Comparison of ENCODE assay signal across 12 cellular contexts in the genomic region with DNA sequence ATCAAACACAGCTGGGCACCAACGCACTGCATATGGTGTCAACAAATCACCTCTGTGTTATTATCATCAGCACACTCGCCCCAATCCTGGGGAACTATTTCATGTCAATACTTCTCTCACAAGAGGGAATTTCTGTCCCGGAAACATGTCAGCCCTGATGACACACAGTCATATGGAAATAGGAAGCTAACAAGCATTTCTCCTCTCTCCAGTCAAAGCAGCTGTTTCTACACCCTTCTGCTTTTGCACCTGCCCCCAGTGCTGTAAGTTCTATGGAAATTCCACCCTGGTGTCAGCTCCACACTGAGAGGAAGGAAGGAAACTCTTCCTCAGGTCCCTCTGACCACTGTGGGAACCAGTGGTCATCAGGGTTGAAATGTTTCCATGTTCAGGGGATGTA.
A peak's percentile ranks its signal among the peaks of the same experiment; 100 is the strongest.
DNase-seq lines count a peak whose midpoint lies in the region; ATAC-seq, FAIRE-seq and TF ChIP-seq lines count a peak whose summit lies in the region.
"Had no signal": no experiment of that assay in that cellular context is flagged by ENCODE, and none has a peak within 500 bp of the region (broad histone marks: within the 10 kb centered on the region; RNA-seq: fewer than 3 reads in every experiment).

No MANE protein-coding gene starts in this region.

- DNase-seq in NCI-H345 (lab: John Stamatoyannopoulos, UW): peak; percentile 38
- peak; percentile 26 for DNase-seq in pons (ENCODE audit: low spot score)
- no peak for DNase-seq in mucosa of gallbladder (ENCODE audit: low spot score)
- DNase-seq in RWPE1 (ENCODE audit: low spot score): no peak
- DNase-seq in urothelium cell line (ENCODE audit: low spot score): no peak
- DNase-seq: activated CD4-positive, alpha-beta T cell treated with anti-CD3 and anti-CD28 coated beads, Interleukin-2, amount 50 U/mL, for 48 hours; NCI-H1048; spleen; transverse colon had no signal

- ATAC-seq in GM19397 (IDR thresholded peaks at IDR 0.05; ENCODE audit: unreplicated experiment): peak; percentile 22
- ATAC-seq in HG02938 (IDR thresholded peaks at IDR 0.05; ENCODE audit: unreplicated experiment): peak; percentile 26
- ATAC-seq in SK-N-SH treated with all-trans-retinoic acid at 6 μM for 48 hours: no peak

- H3K27ac ChIP-seq in RWPE1: no peak overlapping the region
- H3K27ac ChIP-seq: spleen, transverse colon had no signal

- POLR2A ChIA-PET in RWPE1 (lab: Yijun Ruan, JAX; ENCODE audit: low non-redundant PET): no interaction called here

- CTCF ChIA-PET in RWPE1 (lab: Yijun Ruan, JAX): interaction anchor here (0.6 kb wide), 1 partner anchor 152 kb away, joined by 6 read pairs; no protein-coding TSS in a partner anchor

- no peak for TF ChIP-seq CTCF in RWPE1 (conservative IDR thresholded peaks at IDR 0.05; ENCODE audit: low read depth)

- no peak for FAIRE-seq in urothelium cell line (lab: Jason Lieb, UNC)

TF ChIP-seq in SK-N-SH treated with all-trans-retinoic acid at 6 μM for 48 hours, 23 proteins besides CTCF, POLR2A, EP300 and RAD21:
- TF ChIP-seq, protein P1, sequence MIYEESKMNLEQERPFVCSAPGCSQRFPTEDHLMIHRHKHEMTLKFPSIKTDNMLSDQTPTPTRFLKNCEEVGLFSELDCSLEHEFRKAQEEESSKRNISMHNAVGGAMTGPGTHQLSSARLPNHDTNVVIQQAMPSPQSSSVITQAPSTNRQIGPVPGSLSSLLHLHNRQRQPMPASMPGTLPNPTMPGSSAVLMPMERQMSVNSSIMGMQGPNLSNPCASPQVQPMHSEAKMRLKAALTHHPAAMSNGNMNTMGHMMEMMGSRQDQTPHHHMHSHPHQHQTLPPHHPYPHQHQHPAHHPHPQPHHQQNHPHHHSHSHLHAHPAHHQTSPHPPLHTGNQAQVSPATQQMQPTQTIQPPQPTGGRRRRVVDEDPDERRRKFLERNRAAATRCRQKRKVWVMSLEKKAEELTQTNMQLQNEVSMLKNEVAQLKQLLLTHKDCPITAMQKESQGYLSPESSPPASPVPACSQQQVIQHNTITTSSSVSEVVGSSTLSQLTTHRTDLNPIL (CRISPR knock-in tag; IDR thresholded peaks at IDR 0.05; ENCODE audit: low read depth): no peak
- TF ChIP-seq, protein P2, sequence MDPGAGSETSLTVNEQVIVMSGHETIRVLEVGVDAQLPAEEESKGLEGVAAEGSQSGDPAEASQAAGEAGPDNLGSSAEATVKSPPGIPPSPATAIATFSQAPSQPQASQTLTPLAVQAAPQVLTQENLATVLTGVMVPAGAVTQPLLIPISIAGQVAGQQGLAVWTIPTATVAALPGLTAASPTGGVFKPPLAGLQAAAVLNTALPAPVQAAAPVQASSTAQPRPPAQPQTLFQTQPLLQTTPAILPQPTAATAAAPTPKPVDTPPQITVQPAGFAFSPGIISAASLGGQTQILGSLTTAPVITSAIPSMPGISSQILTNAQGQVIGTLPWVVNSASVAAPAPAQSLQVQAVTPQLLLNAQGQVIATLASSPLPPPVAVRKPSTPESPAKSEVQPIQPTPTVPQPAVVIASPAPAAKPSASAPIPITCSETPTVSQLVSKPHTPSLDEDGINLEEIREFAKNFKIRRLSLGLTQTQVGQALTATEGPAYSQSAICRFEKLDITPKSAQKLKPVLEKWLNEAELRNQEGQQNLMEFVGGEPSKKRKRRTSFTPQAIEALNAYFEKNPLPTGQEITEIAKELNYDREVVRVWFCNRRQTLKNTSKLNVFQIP (CRISPR knock-in tag; IDR thresholded peaks at IDR 0.05; ENCODE audit: borderline replicate concordance, low read depth): no peak
- TF ChIP-seq ZNF8 (CRISPR knock-in tag; IDR thresholded peaks at IDR 0.05) (no peak), GLIS3 (CRISPR knock-in tag; IDR thresholded peaks at IDR 0.05) (no peak), PPARA (CRISPR knock-in tag; IDR thresholded peaks at IDR 0.05; ENCODE audit: borderline replicate concordance) (no peak), ESRRG (CRISPR knock-in tag; IDR thresholded peaks at IDR 0.05) (no peak), ZC3H10 (CRISPR knock-in tag; IDR thresholded peaks at IDR 0.05) (no peak), CSDC2 (CRISPR knock-in tag; IDR thresholded peaks at IDR 0.05) (no peak), RARB (CRISPR knock-in tag; IDR thresholded peaks at IDR 0.05) (no peak), TOX (CRISPR knock-in tag; IDR thresholded peaks at IDR 0.05; ENCODE audit: borderline replicate concordance) (no peak), ZNF565 (CRISPR knock-in tag; conservative IDR thresholded peaks at IDR 0.05; ENCODE audit: low read depth) (no peak)
- TF ChIP-seq, protein P3, sequence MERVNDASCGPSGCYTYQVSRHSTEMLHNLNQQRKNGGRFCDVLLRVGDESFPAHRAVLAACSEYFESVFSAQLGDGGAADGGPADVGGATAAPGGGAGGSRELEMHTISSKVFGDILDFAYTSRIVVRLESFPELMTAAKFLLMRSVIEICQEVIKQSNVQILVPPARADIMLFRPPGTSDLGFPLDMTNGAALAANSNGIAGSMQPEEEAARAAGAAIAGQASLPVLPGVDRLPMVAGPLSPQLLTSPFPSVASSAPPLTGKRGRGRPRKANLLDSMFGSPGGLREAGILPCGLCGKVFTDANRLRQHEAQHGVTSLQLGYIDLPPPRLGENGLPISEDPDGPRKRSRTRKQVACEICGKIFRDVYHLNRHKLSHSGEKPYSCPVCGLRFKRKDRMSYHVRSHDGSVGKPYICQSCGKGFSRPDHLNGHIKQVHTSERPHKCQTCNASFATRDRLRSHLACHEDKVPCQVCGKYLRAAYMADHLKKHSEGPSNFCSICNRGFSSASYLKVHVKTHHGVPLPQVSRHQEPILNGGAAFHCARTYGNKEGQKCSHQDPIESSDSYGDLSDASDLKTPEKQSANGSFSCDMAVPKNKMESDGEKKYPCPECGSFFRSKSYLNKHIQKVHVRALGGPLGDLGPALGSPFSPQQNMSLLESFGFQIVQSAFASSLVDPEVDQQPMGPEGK (CRISPR knock-in tag; IDR thresholded peaks at IDR 0.05; ENCODE audit: borderline replicate concordance): no peak
- TF ChIP-seq, protein P4, sequence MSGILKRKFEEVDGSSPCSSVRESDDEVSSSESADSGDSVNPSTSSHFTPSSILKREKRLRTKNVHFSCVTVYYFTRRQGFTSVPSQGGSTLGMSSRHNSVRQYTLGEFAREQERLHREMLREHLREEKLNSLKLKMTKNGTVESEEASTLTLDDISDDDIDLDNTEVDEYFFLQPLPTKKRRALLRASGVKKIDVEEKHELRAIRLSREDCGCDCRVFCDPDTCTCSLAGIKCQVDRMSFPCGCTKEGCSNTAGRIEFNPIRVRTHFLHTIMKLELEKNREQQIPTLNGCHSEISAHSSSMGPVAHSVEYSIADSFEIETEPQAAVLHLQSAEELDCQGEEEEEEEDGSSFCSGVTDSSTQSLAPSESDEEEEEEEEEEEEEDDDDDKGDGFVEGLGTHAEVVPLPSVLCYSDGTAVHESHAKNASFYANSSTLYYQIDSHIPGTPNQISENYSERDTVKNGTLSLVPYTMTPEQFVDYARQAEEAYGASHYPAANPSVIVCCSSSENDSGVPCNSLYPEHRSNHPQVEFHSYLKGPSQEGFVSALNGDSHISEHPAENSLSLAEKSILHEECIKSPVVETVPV (CRISPR knock-in tag; IDR thresholded peaks at IDR 0.05): no peak

Comparison
In these comparisons a context has a peak if more than half of its experiments do, and no peak if none do; other contexts are left out.
1. DNase-seq: peak in NCI-H345 (single experiment) and pons (single experiment); none in mucosa of gallbladder (single experiment), RWPE1 (single experiment) and urothelium cell line (single experiment).